ENCODE assay signal across 9 cellular contexts in genomic region chr3:64117483-64117882, GRCh38.
"Had no signal": no experiment of that assay in that cellular context is flagged by ENCODE, and none has a peak within 500 bp of the region (broad histone marks: within the 10 kb centered on the region; RNA-seq: fewer than 3 reads in every experiment).

No MANE protein-coding gene starts in this region.

- FAIRE-seq: H1, HTR-8/SVneo, K562 had no signal

- DNase-seq: H7, HFFc6, IMR-90, KG1 had no signal

- ATAC-seq: GM23338, HCT116, K562 had no signal
